In the genomic region with DNA sequence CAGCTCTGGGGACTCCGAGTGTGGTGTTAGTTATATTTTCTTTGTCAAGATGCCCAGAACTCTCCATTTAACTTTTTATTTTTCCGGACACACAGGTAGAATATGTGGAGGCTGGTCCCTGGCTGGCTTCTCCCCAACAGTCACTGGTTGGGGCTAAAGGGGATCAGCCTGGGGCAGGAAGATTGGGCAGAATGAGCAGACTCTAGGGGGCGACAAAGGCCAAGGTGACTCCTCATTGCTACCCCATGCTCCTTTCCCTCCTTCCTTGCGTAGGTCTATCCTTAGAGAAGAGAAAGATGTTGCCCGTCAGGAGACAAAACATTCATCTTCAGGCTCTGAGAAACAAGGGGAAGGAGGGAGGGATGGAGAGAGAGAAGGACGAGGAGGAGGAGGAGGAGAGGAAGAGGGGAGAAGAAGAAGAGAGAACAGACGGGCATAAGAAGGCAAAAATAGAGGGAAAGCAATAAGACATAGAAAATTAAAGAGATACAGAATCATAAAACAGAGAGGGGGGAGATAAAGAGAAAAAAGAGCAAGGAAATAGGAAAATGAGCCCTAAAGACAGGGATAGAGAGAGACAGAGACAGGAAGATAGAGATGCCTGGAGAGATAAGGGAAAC, we compare ENCODE assay signal across 2 cellular contexts.
TF ChIP-seq lines count a peak whose summit lies in the region.

No MANE protein-coding gene starts in this region.

TF ChIP-seq in SK-N-SH, 30 proteins besides CTCF, POLR2A, EP300 and RAD21 (continued from another document):
- TF ChIP-seq RFX5 (IDR thresholded peaks at IDR 0.05; ENCODE audit: low read length): no peak

TF ChIP-seq in SK-N-SH treated with all-trans-retinoic acid at 6 μM for 48 hours, 23 proteins besides CTCF, POLR2A, EP300 and RAD21 (continued from another document):
- TF ChIP-seq, protein P1, sequence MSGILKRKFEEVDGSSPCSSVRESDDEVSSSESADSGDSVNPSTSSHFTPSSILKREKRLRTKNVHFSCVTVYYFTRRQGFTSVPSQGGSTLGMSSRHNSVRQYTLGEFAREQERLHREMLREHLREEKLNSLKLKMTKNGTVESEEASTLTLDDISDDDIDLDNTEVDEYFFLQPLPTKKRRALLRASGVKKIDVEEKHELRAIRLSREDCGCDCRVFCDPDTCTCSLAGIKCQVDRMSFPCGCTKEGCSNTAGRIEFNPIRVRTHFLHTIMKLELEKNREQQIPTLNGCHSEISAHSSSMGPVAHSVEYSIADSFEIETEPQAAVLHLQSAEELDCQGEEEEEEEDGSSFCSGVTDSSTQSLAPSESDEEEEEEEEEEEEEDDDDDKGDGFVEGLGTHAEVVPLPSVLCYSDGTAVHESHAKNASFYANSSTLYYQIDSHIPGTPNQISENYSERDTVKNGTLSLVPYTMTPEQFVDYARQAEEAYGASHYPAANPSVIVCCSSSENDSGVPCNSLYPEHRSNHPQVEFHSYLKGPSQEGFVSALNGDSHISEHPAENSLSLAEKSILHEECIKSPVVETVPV (CRISPR knock-in tag; IDR thresholded peaks at IDR 0.05): no peak
- TF ChIP-seq, protein P2, sequence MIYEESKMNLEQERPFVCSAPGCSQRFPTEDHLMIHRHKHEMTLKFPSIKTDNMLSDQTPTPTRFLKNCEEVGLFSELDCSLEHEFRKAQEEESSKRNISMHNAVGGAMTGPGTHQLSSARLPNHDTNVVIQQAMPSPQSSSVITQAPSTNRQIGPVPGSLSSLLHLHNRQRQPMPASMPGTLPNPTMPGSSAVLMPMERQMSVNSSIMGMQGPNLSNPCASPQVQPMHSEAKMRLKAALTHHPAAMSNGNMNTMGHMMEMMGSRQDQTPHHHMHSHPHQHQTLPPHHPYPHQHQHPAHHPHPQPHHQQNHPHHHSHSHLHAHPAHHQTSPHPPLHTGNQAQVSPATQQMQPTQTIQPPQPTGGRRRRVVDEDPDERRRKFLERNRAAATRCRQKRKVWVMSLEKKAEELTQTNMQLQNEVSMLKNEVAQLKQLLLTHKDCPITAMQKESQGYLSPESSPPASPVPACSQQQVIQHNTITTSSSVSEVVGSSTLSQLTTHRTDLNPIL (CRISPR knock-in tag; IDR thresholded peaks at IDR 0.05; ENCODE audit: low read depth): no peak
- no peak for TF ChIP-seq ZNF8 (CRISPR knock-in tag; IDR thresholded peaks at IDR 0.05)
- TF ChIP-seq ZNF565 (CRISPR knock-in tag; conservative IDR thresholded peaks at IDR 0.05; ENCODE audit: low read depth): no peak
- TF ChIP-seq, protein P3, sequence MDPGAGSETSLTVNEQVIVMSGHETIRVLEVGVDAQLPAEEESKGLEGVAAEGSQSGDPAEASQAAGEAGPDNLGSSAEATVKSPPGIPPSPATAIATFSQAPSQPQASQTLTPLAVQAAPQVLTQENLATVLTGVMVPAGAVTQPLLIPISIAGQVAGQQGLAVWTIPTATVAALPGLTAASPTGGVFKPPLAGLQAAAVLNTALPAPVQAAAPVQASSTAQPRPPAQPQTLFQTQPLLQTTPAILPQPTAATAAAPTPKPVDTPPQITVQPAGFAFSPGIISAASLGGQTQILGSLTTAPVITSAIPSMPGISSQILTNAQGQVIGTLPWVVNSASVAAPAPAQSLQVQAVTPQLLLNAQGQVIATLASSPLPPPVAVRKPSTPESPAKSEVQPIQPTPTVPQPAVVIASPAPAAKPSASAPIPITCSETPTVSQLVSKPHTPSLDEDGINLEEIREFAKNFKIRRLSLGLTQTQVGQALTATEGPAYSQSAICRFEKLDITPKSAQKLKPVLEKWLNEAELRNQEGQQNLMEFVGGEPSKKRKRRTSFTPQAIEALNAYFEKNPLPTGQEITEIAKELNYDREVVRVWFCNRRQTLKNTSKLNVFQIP (CRISPR knock-in tag; IDR thresholded peaks at IDR 0.05; ENCODE audit: borderline replicate concordance, low read depth): no peak
- no peak for TF ChIP-seq PPARA (CRISPR knock-in tag; IDR thresholded peaks at IDR 0.05; ENCODE audit: borderline replicate concordance)
- no peak for TF ChIP-seq BACH2 (CRISPR knock-in tag; IDR thresholded peaks at IDR 0.05; ENCODE audit: borderline replicate concordance)
- no peak for TF ChIP-seq ZFP30 (CRISPR knock-in tag; IDR thresholded peaks at IDR 0.05)
- no peak for TF ChIP-seq ZC3H10 (CRISPR knock-in tag; IDR thresholded peaks at IDR 0.05)
- no peak for TF ChIP-seq SNAI2 (CRISPR knock-in tag; IDR thresholded peaks at IDR 0.05)
- TF ChIP-seq CSDC2 (CRISPR knock-in tag; IDR thresholded peaks at IDR 0.05): no peak
TF ChIP-seq in SK-N-SH treated with all-trans-retinoic acid at 6 μM for 48 hours: peak in this region for 0.
